19 cellular contexts compared by ENCODE assay signal in the genomic region with DNA sequence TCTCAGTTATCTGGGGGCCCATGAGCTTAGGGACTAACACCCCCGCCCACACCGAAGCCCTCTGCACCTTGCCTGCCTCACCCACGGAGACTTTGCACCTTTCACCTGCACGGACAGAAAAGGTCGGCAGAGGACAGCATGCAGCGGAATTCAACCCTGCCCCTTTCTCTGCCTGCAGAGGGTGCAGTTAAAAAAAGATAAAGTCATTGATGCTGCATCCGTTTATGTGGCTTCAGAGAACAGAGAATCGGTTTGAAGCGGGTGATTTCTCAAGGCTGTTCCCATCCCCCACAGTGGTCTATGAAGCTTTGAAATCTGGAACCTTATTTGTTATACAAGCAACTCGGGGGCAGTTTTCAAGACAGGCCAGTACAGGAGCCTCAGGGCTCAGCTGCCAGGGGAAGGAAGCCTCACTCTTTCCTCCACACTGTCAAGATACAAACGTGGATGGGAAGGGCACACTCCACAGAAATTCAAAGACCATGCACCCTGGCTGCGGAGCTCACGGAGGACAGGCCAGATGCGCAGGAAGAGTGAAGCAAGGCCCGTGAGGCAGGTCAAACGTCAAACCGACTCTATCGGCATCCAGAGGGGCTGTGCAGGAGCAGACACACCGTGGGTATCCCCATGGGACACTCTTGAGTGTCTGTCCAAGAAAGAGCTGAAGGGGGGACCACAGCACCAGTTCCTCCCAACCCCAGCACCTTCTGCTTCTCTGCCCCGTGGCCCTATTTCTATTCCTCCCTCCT.
A peak's percentile ranks its signal among the peaks of the same experiment; 100 is the strongest.
DNase-seq lines count a peak whose midpoint lies in the region; ATAC-seq and TF ChIP-seq lines count a peak whose summit lies in the region.
"Had no signal": no experiment of that assay in that cellular context is flagged by ENCODE, and none has a peak within 500 bp of the region (broad histone marks: within the 10 kb centered on the region; RNA-seq: fewer than 3 reads in every experiment).

No MANE protein-coding gene starts in this region.

- H3K27ac Mint-ChIP-seq in CD14-positive monocyte (peak overlapping the region in 1 of 7 donors; percentile 31), GM23338 (no peak overlapping the region), memory B cell (no peak overlapping the region)
- H3K27ac Mint-ChIP-seq: activated naive CD8-positive, alpha-beta T cell treated with anti-CD3 and anti-CD28 coated beads, Interleukin-2, amount 50 U/mL, for 24 hours; activated T-cell treated with anti-CD3 and anti-CD28 coated beads, Interleukin-2, amount 50 U/mL, for 24 hours; T-helper 2 cell treated with Interferon-gamma antibody and Interleukin-4, amounts not matched to agents 5 μg/mL and 100 μg/mL, for 36 hours had no signal

- H3K4me2 ChIP-seq in GM23338: no peak overlapping the region
- peak overlapping the region; percentile 58 for H3K4me2 ChIP-seq in OCI-LY3 (ENCODE audit: low read length)
- H3K4me2 ChIP-seq: smooth muscle cell had no signal

- H3K27me3 Mint-ChIP-seq in CD14-positive monocyte (ENCODE audit: low read depth in 3 of 3) (peaks cover 14 to 22% (median 16%) of the 10 kb centered on the region in 3 donors), GM23338 (ENCODE audit: insufficient read depth, low read depth, poor library complexity) (peaks cover 39% of the 10 kb centered on the region), memory B cell (peaks cover 17% of the 10 kb centered on the region)

- H3K9me3 ChIP-seq in OCI-LY3 (ENCODE audit: insufficient read depth, low read length): no peaks in the 10 kb centered on the region
- no peaks in the 10 kb centered on the region for H3K9me3 ChIP-seq in Peyer's patch
- H3K9me3 ChIP-seq: gastrocnemius medialis had no signal

- peaks cover 0 to 5% (median 3%) of the 10 kb centered on the region in 7 donors for H3K9me3 Mint-ChIP-seq in CD14-positive monocyte
- peaks cover 16% of the 10 kb centered on the region for H3K9me3 Mint-ChIP-seq in GM23338
- H3K9me3 Mint-ChIP-seq in memory B cell: no peaks in the 10 kb centered on the region
- H3K9me3 Mint-ChIP-seq: activated naive CD8-positive, alpha-beta T cell treated with anti-CD3 and anti-CD28 coated beads, Interleukin-2, amount 50 U/mL, for 24 hours; central memory CD8-positive, alpha-beta T cell; T-helper 2 cell treated with Interferon-gamma antibody and Interleukin-4, amounts not matched to agents 5 μg/mL and 100 μg/mL, for 36 hours had no signal

- H4K20me1 ChIP-seq in GM23338 (replicated peaks; ENCODE audit: insufficient read depth) (no peaks in the 10 kb centered on the region), OCI-LY3 (ENCODE audit: insufficient read depth, low read length) (no peaks in the 10 kb centered on the region)

- H3K4me1 ChIP-seq in GM23338 (ENCODE audit: insufficient read depth) (no peaks in the 10 kb centered on the region), OCI-LY3 (ENCODE audit: low read length) (peaks cover 45% of the 10 kb centered on the region), Peyer's patch (no peaks in the 10 kb centered on the region)
- H3K4me1 ChIP-seq: gastrocnemius medialis had no signal

- peak; percentile 39 for ATAC-seq in GM23338
- peak; percentile 55 for ATAC-seq in memory B cell (ENCODE audit: low read depth)
- no peak for ATAC-seq in GM19455 (IDR thresholded peaks at IDR 0.05; ENCODE audit: unreplicated experiment)
- ATAC-seq: gastrocnemius medialis, Panc1 had no signal

- peak; percentile 38 for DNase-seq in CD14-positive monocyte (ENCODE audit: low spot score)
- DNase-seq in GM23338 (ENCODE audit: low spot score): no peak
- DNase-seq in memory B cell (ENCODE audit: low spot score in 2 of 2): no peak
- DNase-seq in NCI-H226: no peak
- no peak for DNase-seq in stimulated activated CD4-positive, alpha-beta T cell treated with anti-CD3 and anti-CD28 coated beads, Interleukin-4, amount 100 ng/mL, for 24 hours
- no peak for DNase-seq in Peyer's patch
- DNase-seq: activated CD4-positive, alpha-beta T cell treated with anti-CD3 and anti-CD28 coated beads for 48 hours; activated naive CD8-positive, alpha-beta T cell treated with anti-CD3 and anti-CD28 coated beads, Interleukin-2, amount 50 U/mL, for 24 hours; activated T-cell treated with anti-CD3 and anti-CD28 coated beads, Interleukin-2, amount 50 U/mL, for 24 hours; gastrocnemius medialis; NCI-H1436 treated with DMSO at 0.1 percent for 48 hours; NCI-H446; substantia nigra had no signal

- TF ChIP-seq POLR2A in Peyer's patch (IDR thresholded peaks at IDR 0.05): no peak

- H3K79me2 ChIP-seq in GM23338 (replicated peaks; ENCODE audit: insufficient read depth) (no peaks in the 10 kb centered on the region), OCI-LY3 (ENCODE audit: low read length) (no peaks in the 10 kb centered on the region)

- H3K4me3 Mint-ChIP-seq in CD14-positive monocyte: no peak overlapping the region
- no peak overlapping the region for H3K4me3 Mint-ChIP-seq in GM23338
- H3K4me3 Mint-ChIP-seq in memory B cell: no peak overlapping the region
- H3K4me3 Mint-ChIP-seq: activated naive CD8-positive, alpha-beta T cell treated with anti-CD3 and anti-CD28 coated beads, Interleukin-2, amount 50 U/mL, for 24 hours; activated T-cell treated with anti-CD3 and anti-CD28 coated beads, Interleukin-2, amount 50 U/mL, for 24 hours; central memory CD8-positive, alpha-beta T cell; T-helper 2 cell treated with Interferon-gamma antibody and Interleukin-4, amounts not matched to agents 5 μg/mL and 100 μg/mL, for 36 hours had no signal

- H3K27me3 ChIP-seq in GM23338 (ENCODE audit: insufficient read depth): peaks cover 11% of the 10 kb centered on the region
- H3K27me3 ChIP-seq in OCI-LY3 (ENCODE audit: low read depth, low read length): peaks cover 3% of the 10 kb centered on the region; the same call in 1 of the 2 replicates
- peaks cover 0 to 4% of the 10 kb centered on the region in 2 donors for H3K27me3 ChIP-seq in Peyer's patch

- H3K36me3 ChIP-seq in GM23338 (ENCODE audit: insufficient read depth): no peaks in the 10 kb centered on the region
- no peaks in the 10 kb centered on the region for H3K36me3 ChIP-seq in OCI-LY3 (replicated peaks; ENCODE audit: low read depth, low read length)
- H3K36me3 ChIP-seq in Peyer's patch: no peaks in the 10 kb centered on the region
- H3K36me3 ChIP-seq: gastrocnemius medialis had no signal

- H3K4me1 Mint-ChIP-seq in CD14-positive monocyte (peaks cover 39% of the 10 kb centered on the region), GM23338 (peaks cover 11% of the 10 kb centered on the region), memory B cell (peaks cover 36% of the 10 kb centered on the region)
- H3K4me1 Mint-ChIP-seq: central memory CD8-positive, alpha-beta T cell had no signal

- TF ChIP-seq CTCF in CD14-positive monocyte (IDR thresholded peaks at IDR 0.05): no peak
- TF ChIP-seq CTCF in GM23338 (conservative IDR thresholded peaks at IDR 0.05; ENCODE audit: low read depth in 2 of 2): peak in 1 of 2 experiments; percentile 34; a peak in 2 of 4 replicates
- peak; percentile 49 for TF ChIP-seq CTCF in OCI-LY3 (IDR thresholded peaks at IDR 0.05; ENCODE audit: low read depth, low read length)
- TF ChIP-seq CTCF in Peyer's patch (IDR thresholded peaks at IDR 0.05): no peak

- no peaks in the 10 kb centered on the region for H3F3A ChIP-seq in GM23338 (replicated peaks; ENCODE audit: low read depth)

- H3K9me2 ChIP-seq in GM23338 (ENCODE audit: insufficient read depth): no peaks in the 10 kb centered on the region

- H3K27ac ChIP-seq in GM23338 (ENCODE audit: low read depth) (no peak overlapping the region), OCI-LY3 (ENCODE audit: low read length) (no peak overlapping the region), Peyer's patch (no peak overlapping the region)
- H3K27ac ChIP-seq: gastrocnemius medialis had no signal

- H3K36me3 Mint-ChIP-seq in CD14-positive monocyte (no peaks in the 10 kb centered on the region), GM23338 (ENCODE audit: low read depth) (peaks cover 6% of the 10 kb centered on the region), memory B cell (peaks cover 3% of the 10 kb centered on the region)

- no peak overlapping the region for H3K4me3 ChIP-seq in GM23338
- H3K4me3 ChIP-seq in OCI-LY3 (ENCODE audit: low read length): peak overlapping the region; percentile 12; the same call in 1 of the 2 replicates
- H3K4me3 ChIP-seq in Peyer's patch: no peak overlapping the region
- H3K4me3 ChIP-seq: gastrocnemius medialis, smooth muscle cell had no signal

- no peak overlapping the region; the same call in 1 of the 2 replicates for H3K9ac ChIP-seq in OCI-LY3 (ENCODE audit: low read length)

- no peak overlapping the region for H2AFZ ChIP-seq in GM23338
- H2AFZ ChIP-seq in OCI-LY3 (ENCODE audit: low read depth, low read length): no peak overlapping the region

- intact Hi-C loops in CD14-positive monocyte (cut with micrococcal nuclease): no loop called here

TF ChIP-seq in GM23338, 12 proteins besides CTCF, POLR2A, EP300 and RAD21 (continues in another document):
- TF ChIP-seq NANOG (IDR thresholded peaks at IDR 0.05; ENCODE audit: borderline replicate concordance) (no peak), STAT1 (IDR thresholded peaks at IDR 0.05; ENCODE audit: unreplicated experiment) (no peak), EZH2 (IDR thresholded peaks at IDR 0.05; ENCODE audit: low read depth, unreplicated experiment) (no peak), ZNF331 (CRISPR knock-in tag; IDR thresholded peaks at IDR 0.05; ENCODE audit: low read depth) (no peak), POLR2AphosphoS5 (IDR thresholded peaks at IDR 0.05; ENCODE audit: low read depth) (no peak)
- TF ChIP-seq, protein P1, sequence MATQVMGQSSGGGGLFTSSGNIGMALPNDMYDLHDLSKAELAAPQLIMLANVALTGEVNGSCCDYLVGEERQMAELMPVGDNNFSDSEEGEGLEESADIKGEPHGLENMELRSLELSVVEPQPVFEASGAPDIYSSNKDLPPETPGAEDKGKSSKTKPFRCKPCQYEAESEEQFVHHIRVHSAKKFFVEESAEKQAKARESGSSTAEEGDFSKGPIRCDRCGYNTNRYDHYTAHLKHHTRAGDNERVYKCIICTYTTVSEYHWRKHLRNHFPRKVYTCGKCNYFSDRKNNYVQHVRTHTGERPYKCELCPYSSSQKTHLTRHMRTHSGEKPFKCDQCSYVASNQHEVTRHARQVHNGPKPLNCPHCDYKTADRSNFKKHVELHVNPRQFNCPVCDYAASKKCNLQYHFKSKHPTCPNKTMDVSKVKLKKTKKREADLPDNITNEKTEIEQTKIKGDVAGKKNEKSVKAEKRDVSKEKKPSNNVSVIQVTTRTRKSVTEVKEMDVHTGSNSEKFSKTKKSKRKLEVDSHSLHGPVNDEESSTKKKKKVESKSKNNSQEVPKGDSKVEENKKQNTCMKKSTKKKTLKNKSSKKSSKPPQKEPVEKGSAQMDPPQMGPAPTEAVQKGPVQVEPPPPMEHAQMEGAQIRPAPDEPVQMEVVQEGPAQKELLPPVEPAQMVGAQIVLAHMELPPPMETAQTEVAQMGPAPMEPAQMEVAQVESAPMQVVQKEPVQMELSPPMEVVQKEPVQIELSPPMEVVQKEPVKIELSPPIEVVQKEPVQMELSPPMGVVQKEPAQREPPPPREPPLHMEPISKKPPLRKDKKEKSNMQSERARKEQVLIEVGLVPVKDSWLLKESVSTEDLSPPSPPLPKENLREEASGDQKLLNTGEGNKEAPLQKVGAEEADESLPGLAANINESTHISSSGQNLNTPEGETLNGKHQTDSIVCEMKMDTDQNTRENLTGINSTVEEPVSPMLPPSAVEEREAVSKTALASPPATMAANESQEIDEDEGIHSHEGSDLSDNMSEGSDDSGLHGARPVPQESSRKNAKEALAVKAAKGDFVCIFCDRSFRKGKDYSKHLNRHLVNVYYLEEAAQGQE (IDR thresholded peaks at IDR 0.05; ENCODE audit: unreplicated experiment): no peak
